8 cellular contexts compared by ENCODE assay signal in genomic region chr1:43359696-43360095, GRCh38. TPM values are rescaled to one million over a fixed set of nuclear protein-coding genes. Genes with fewer than 3 reads are reported as not detected.
DNase-seq lines count a peak whose midpoint lies in the region; ATAC-seq and TF ChIP-seq lines count a peak whose summit lies in the region.

No MANE protein-coding gene starts in this region.

- peaks cover 37% of the 10 kb centered on the region for H3K36me3 ChIP-seq in SJCRH30

- no peaks in the 10 kb centered on the region for H3K9me3 Mint-ChIP-seq in activated T-cell treated with anti-CD3 and anti-CD28 coated beads, Interleukin-2, amount 50 U/mL, for 4 hours
- no peaks in the 10 kb centered on the region for H3K9me3 Mint-ChIP-seq in stimulated activated naive B cell treated with anti-CD40 and anti-IgM and Interleukin-4, amounts not matched to agents 10 μg/mL and 1 μg/mL and 100 μg/mL, for 72 hours

- peaks cover 9% of the 10 kb centered on the region for H3K36me3 Mint-ChIP-seq in activated T-cell treated with anti-CD3 and anti-CD28 coated beads, Interleukin-2, amount 50 U/mL, for 4 hours (ENCODE audit: insufficient read depth)
- H3K36me3 Mint-ChIP-seq in stimulated activated naive B cell treated with anti-CD40 and anti-IgM and Interleukin-4, amounts not matched to agents 10 μg/mL and 1 μg/mL and 100 μg/mL, for 72 hours = peaks cover 35 to 52% of the 10 kb centered on the region in 2 donors

- TF ChIP-seq POLR2A in GM18505 (IDR thresholded peaks at IDR 0.05; ENCODE audit: borderline replicate concordance, extremely low read depth, insufficient read depth, insufficient read length) = no peak

- peaks cover 20% of the 10 kb centered on the region for H3K4me1 Mint-ChIP-seq in activated T-cell treated with anti-CD3 and anti-CD28 coated beads, Interleukin-2, amount 50 U/mL, for 4 hours (ENCODE audit: low read depth)
- peaks cover 24 to 42% of the 10 kb centered on the region in 2 donors for H3K4me1 Mint-ChIP-seq in stimulated activated naive B cell treated with anti-CD40 and anti-IgM and Interleukin-4, amounts not matched to agents 10 μg/mL and 1 μg/mL and 100 μg/mL, for 72 hours

- H3K9me3 ChIP-seq in SJCRH30 (replicated peaks) = no peaks in the 10 kb centered on the region

- no peak for TF ChIP-seq CTCF in fibroblast of pulmonary artery (IDR thresholded peaks at IDR 0.05; ENCODE audit: low read length, missing control alignments)

- H3K27me3 Mint-ChIP-seq in activated T-cell treated with anti-CD3 and anti-CD28 coated beads, Interleukin-2, amount 50 U/mL, for 4 hours (ENCODE audit: low read depth) = no peaks in the 10 kb centered on the region
- H3K27me3 Mint-ChIP-seq in stimulated activated naive B cell treated with anti-CD40 and anti-IgM and Interleukin-4, amounts not matched to agents 10 μg/mL and 1 μg/mL and 100 μg/mL, for 72 hours = no peaks in the 10 kb centered on the region

- peaks cover 7% of the 10 kb centered on the region; the same call in 1 of the 2 replicates for H3K4me1 ChIP-seq in SJCRH30

- H3K27me3 ChIP-seq in SJCRH30 = no peaks in the 10 kb centered on the region

- H3K27ac Mint-ChIP-seq in stimulated activated naive B cell treated with anti-CD40 and anti-IgM and Interleukin-4, amounts not matched to agents 10 μg/mL and 1 μg/mL and 100 μg/mL, for 72 hours = no peak overlapping the region

- peak overlapping the region; percentile 85; the same call in 1 of the 2 replicates for H3K27ac ChIP-seq in SJCRH30

- peak overlapping the region; percentile 91 for H3K4me3 Mint-ChIP-seq in activated T-cell treated with anti-CD3 and anti-CD28 coated beads, Interleukin-2, amount 50 U/mL, for 4 hours
- H3K4me3 Mint-ChIP-seq in stimulated activated naive B cell treated with anti-CD40 and anti-IgM and Interleukin-4, amounts not matched to agents 10 μg/mL and 1 μg/mL and 100 μg/mL, for 72 hours = peak overlapping the region; percentile 90 to 92

- H3K4me3 ChIP-seq in SJCRH30 = peak overlapping the region; percentile 71
- H3K4me3 ChIP-seq in fibroblast of pulmonary artery (replicated peaks; ENCODE audit: low read depth, low read length) = peak overlapping the region; percentile 61

- ATAC-seq in activated T-cell treated with anti-CD3 and anti-CD28 coated beads, Interleukin-2, amount 50 U/mL, for 4 hours = no peak
- no peak for ATAC-seq in stimulated activated naive B cell treated with anti-CD40 and anti-IgM and Interleukin-4, amounts not matched to agents 10 μg/mL and 1 μg/mL and 100 μg/mL, for 72 hours (replicated peaks)
- no peak for ATAC-seq in GM18505 (IDR thresholded peaks at IDR 0.05; ENCODE audit: unreplicated experiment)

- no peak for DNase-seq in activated T-cell treated with anti-CD3 and anti-CD28 coated beads, Interleukin-2, amount 50 U/mL, for 4 hours
- no peak for DNase-seq in activated T-cell treated with anti-CD3 and anti-CD28 coated beads, Interleukin-2, amount 50 U/mL, for 1 hour
- DNase-seq in SJCRH30 (no peak), fibroblast of pulmonary artery (ENCODE audit: low read depth) (no peak), SKM-1 (lab: John Stamatoyannopoulos, UW; ENCODE audit: unreplicated experiment) (no peak), OCI-M2 (lab: John Stamatoyannopoulos, UW; ENCODE audit: unreplicated experiment) (no peak)
- DNase-seq in stimulated activated naive B cell treated with anti-CD40 and anti-IgM and Interleukin-4, amounts not matched to agents 10 μg/mL and 1 μg/mL and 100 μg/mL, for 72 hours = no peak

RNA-seq across cellular contexts. Expression of gene CDC20, which starts 0.9 kb away (rescaled TPM):
- total RNA-seq in activated T-cell treated with anti-CD3 and anti-CD28 coated beads, Interleukin-2, amount 50 U/mL, for 4 hours = 10 to 100 TPM; 47.3 to 70.1 (median 60.3) TPM
- 181 and 185 TPM in 2 replicates for total RNA-seq in SJCRH30 (2014; rRNA removed; shearing (Covaris generic))

RNA-seq across cellular contexts. Expression of gene ELOVL1, which starts 8.1 kb away (rescaled TPM):
- 10 to 100 TPM; 91.4 to 99.8 (median 92.8) TPM for total RNA-seq in activated T-cell treated with anti-CD3 and anti-CD28 coated beads, Interleukin-2, amount 50 U/mL, for 4 hours
- 43.5 and 46.3 TPM in 2 replicates for total RNA-seq in SJCRH30 (2014; rRNA removed; shearing (Covaris generic))

RNA-seq across cellular contexts. Expression of gene MPL, which starts 22.1 kb away (rescaled TPM):
- total RNA-seq in activated T-cell treated with anti-CD3 and anti-CD28 coated beads, Interleukin-2, amount 50 U/mL, for 4 hours = not detected
- total RNA-seq in SJCRH30 (2014; rRNA removed; shearing (Covaris generic)) = not detected in 2 replicates

RNA-seq across cellular contexts. Expression of gene MED8, which starts 29.9 kb away (rescaled TPM):
- 10 to 100 TPM; 49.8 to 59.1 (median 50.4) TPM for total RNA-seq in activated T-cell treated with anti-CD3 and anti-CD28 coated beads, Interleukin-2, amount 50 U/mL, for 4 hours
- 33.9 and 39.3 TPM in 2 replicates for total RNA-seq in SJCRH30 (2014; rRNA removed; shearing (Covaris generic))

RNA-seq across cellular contexts. Expression of gene SZT2, which starts 30.0 kb away (rescaled TPM):
- total RNA-seq in activated T-cell treated with anti-CD3 and anti-CD28 coated beads, Interleukin-2, amount 50 U/mL, for 4 hours = 10 to 100 TPM; 37.1 to 44.2 (median 39.5) TPM
- 15.5 and 19.5 TPM in 2 replicates for total RNA-seq in SJCRH30 (2014; rRNA removed; shearing (Covaris generic))
